In the genomic region with DNA sequence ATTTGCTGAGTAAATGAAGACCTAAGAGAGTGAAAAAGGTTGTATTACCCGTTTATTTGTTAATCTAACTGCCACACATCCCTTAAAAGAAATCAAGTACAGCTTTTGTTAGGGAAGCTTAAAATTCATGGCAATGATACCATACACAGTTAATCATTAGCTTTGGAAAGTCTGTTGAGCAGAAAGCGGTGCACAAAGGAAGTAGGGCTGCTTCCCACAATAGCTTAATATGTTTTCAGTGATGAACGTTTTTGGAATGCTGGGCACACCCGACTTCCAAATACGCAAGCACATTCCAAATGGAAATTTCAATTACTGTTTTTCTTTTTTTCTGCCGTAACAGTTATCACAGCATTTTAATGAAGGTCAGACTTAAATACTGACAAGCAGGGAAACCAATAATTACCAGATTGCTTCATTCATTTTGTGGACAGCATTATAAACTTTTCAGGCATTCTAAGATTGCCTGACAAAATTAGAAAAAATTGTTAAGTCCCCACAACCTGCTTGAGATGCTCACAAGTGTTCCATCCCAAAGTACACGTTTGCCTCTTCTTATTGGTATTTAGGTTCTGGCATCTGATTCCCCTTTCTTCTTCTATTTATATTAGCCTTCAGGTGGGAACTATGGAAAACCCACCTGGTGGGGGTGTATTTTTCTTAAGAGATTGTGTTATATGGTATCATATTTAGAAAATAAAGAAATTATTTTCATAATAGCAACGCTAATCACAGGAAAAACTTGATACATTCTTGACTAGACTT, we compare ENCODE assay signal across 8 cellular contexts. TPM values are rescaled to one million over a fixed set of nuclear protein-coding genes. Genes with fewer than 3 reads are reported as not detected.
DNase-seq lines count a peak whose midpoint lies in the region; ATAC-seq and TF ChIP-seq lines count a peak whose summit lies in the region.

No MANE protein-coding gene starts in this region.

- in situ Hi-C loops in Caki2 (cut with HindIII; ENCODE audit: low pct_unique_long_range_greater_than_20kb, low sequenced_read_pairs) (no loop called here), astrocyte of the spinal cord (cut with HindIII; ENCODE audit: low sequenced_read_pairs) (no loop called here)

- H3K27ac ChIP-seq in KOPT-K1 (ENCODE audit: low read depth, low read length, poor library complexity, severe bottlenecking), result peak overlapping the region; percentile 92
- H3K27ac ChIP-seq in stomach smooth muscle (ENCODE audit: low read length), result no peak overlapping the region

- peak; percentile 47 for ATAC-seq in left colon

- DNase-seq in Caki2 (ENCODE audit: low read depth), result peak; percentile 98
- peak; percentile 96 for DNase-seq in astrocyte of the spinal cord (ENCODE audit: low read depth, low spot score)
- peak in 1 of 2 donors; percentile 45 for DNase-seq in left colon
- DNase-seq in NOMO-1 treated with DMSO at 0.1 percent for 48 hours (lab: John Stamatoyannopoulos, UW; ENCODE audit: unreplicated experiment), result no peak
- no peak for DNase-seq in D341Med (ENCODE audit: low spot score)
- DNase-seq in H7, result no peak

- peak overlapping the region; percentile 79 for H3K4me3 ChIP-seq in astrocyte of the spinal cord (ENCODE audit: low read depth, low read length)
- peak overlapping the region; percentile 85 for H3K4me3 ChIP-seq in stomach smooth muscle (ENCODE audit: low read length in 2 of 2)
- H3K4me3 ChIP-seq in H7 (ENCODE audit: insufficient read depth, low read depth, low read length), result no peak overlapping the region

- no peak for TF ChIP-seq CTCF in astrocyte of the spinal cord (IDR thresholded peaks at IDR 0.05; ENCODE audit: low read depth, low read length)

- H3K9ac ChIP-seq in stomach smooth muscle (ENCODE audit: low read length in 2 of 2), result peak overlapping the region; percentile 77

- no peaks in the 10 kb centered on the region for H3K4me1 ChIP-seq in stomach smooth muscle (ENCODE audit: control insufficient read depth, insufficient read depth, low read length)

- peaks cover 20% of the 10 kb centered on the region for H3K36me3 ChIP-seq in KOPT-K1 (ENCODE audit: insufficient read depth, low read length)
- H3K36me3 ChIP-seq in stomach smooth muscle (ENCODE audit: control insufficient read depth in 2 of 2, insufficient read depth in 2 of 2, low read length in 2 of 2), result no peaks in the 10 kb centered on the region
- peaks cover 4% of the 10 kb centered on the region for H3K36me3 ChIP-seq in H7 (replicated peaks; ENCODE audit: control insufficient read depth, insufficient read depth, low read length)

- H3K27me3 ChIP-seq in stomach smooth muscle (ENCODE audit: control insufficient read depth in 1 of 2, insufficient read depth in 2 of 2, low read length in 2 of 2) (no peaks in the 10 kb centered on the region), H7 (ENCODE audit: control insufficient read depth, insufficient read depth, low read length) (no peaks in the 10 kb centered on the region)

- no peaks in the 10 kb centered on the region for H3K9me3 ChIP-seq in KOPT-K1 (ENCODE audit: insufficient read depth, low read length, poor library complexity, severe bottlenecking)
- no peaks in the 10 kb centered on the region for H3K9me3 ChIP-seq in stomach smooth muscle (ENCODE audit: control insufficient read depth in 2 of 2, low read length in 2 of 2)

- intact Hi-C loops in left colon (cut with DNase I, micrococcal nuclease), result no loop called here

RNA-seq across cellular contexts. Expression of a gene that starts 1.1 kb away (rescaled TPM):
- total RNA-seq in Caki2 (2014; rRNA removed; shearing (Covaris generic); ENCODE audit: low replicate concordance), result 61.7 and 69.9 TPM in 2 replicates
- total RNA-seq in left colon, result 10 to 100 TPM; 15.7 to 22.3 TPM
- 78.2 and 117 TPM in 2 replicates for total RNA-seq in H7 (2014; rRNA removed; shearing (Covaris generic))

RNA-seq across cellular contexts. Expression of a gene that starts 38.5 kb away (rescaled TPM):
- 22.5 and 45.2 TPM in 2 replicates for total RNA-seq in Caki2 (2014; rRNA removed; shearing (Covaris generic); ENCODE audit: low replicate concordance)
- total RNA-seq in left colon, result 10 to 100 TPM; 43.3 to 49.0 TPM
- total RNA-seq in H7 (2014; rRNA removed; shearing (Covaris generic)), result 2.7 and 3.9 TPM in 2 replicates

Comparison
In these comparisons a context has a peak if more than half of its experiments do, and no peak if none do; other contexts are left out.
1. DNase-seq: peak in Caki2 (single experiment) and astrocyte of the spinal cord (single experiment); none in NOMO-1 treated with DMSO at 0.1 percent for 48 hours (single experiment), D341Med (single experiment) and H7 (single experiment).